In the genomic region with DNA sequence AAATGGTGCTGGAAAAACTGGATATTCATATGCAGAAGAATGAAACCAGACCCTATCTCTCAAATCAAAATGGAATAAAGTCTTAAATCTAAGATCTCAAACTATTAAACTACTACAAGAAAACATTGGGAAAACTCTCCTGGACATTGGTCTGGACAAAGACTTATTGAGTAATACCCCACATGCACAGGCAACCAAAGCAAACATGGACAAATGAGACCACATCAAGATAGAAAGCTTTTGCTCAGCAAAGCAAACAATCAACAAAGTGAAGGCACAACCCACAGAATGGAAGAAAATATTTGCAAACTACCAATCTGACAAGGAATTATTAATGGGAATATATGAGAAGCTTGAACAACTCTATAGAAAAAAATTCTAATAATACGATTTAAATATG, we compare ENCODE assay signal across 1 cellular context.
TF ChIP-seq lines count a peak whose summit lies in the region.

No MANE protein-coding gene starts in this region.

TF ChIP-seq in HepG2, 621 proteins besides CTCF, POLR2A, EP300 and RAD21 (continued from another document):
- TF ChIP-seq, protein P1, sequence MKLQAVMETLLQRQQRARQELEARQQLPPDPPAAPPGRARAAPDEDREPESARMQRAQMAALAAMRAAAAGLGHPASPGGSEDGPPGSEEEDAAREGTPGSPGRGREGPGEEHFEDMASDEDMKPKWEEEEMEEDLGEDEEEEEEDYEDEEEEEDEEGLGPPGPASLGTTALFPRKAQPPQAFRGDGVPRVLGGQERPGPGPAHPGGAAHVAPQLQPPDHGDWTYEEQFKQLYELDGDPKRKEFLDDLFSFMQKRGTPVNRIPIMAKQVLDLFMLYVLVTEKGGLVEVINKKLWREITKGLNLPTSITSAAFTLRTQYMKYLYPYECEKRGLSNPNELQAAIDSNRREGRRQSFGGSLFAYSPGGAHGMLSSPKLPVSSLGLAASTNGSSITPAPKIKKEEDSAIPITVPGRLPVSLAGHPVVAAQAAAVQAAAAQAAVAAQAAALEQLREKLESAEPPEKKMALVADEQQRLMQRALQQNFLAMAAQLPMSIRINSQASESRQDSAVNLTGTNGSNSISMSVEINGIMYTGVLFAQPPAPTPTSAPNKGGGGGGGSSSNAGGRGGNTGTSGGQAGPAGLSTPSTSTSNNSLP (IDR thresholded peaks at IDR 0.05; ENCODE audit: low read depth, low read length) = no peak
- TF ChIP-seq IKZF4 (CRISPR knock-in tag; IDR thresholded peaks at IDR 0.05; ENCODE audit: borderline replicate concordance, low read depth, not compliant biosample characterization) (no peak), ELF3 (CRISPR knock-in tag; IDR thresholded peaks at IDR 0.05) (no peak), NCOA5 (CRISPR knock-in tag; IDR thresholded peaks at IDR 0.05) (no peak), MIER2 (CRISPR knock-in tag; IDR thresholded peaks at IDR 0.05) (no peak), MTA3 (CRISPR knock-in tag; IDR thresholded peaks at IDR 0.05) (no peak), TBP (CRISPR knock-in tag; IDR thresholded peaks at IDR 0.05) (no peak), TARDBP (CRISPR knock-in tag; IDR thresholded peaks at IDR 0.05) (no peak)
